ENCODE assay signal across 10 cellular contexts in the genomic region with DNA sequence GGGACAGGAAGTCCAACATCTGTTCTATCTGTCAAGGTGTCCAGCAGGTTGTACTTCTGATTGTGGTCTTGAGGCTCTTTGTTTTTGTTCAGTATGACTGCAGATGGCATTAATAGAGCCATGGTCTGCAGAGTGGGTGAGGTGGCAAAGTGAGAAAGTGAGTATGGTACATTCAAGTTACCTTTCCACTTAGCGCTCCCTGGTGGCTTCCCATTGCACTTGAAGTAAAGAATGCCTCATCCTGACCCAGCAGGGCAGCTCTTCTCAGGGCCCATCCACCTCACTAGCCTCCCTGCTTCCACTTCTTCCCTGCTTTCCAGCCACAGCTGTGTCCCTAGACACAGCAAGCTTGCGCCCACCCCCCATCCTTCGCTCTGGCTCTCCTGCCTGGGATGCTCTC.
DNase-seq lines count a peak whose midpoint lies in the region; ATAC-seq and TF ChIP-seq lines count a peak whose summit lies in the region.
"Had no signal": no experiment of that assay in that cellular context is flagged by ENCODE, and none has a peak within 500 bp of the region (broad histone marks: within the 10 kb centered on the region; RNA-seq: fewer than 3 reads in every experiment).

No MANE protein-coding gene starts in this region.

- H3K27me3 Mint-ChIP-seq in T-helper 17 cell (no peaks in the 10 kb centered on the region), immature natural killer cell (ENCODE audit: low read depth in 3 of 3) (peaks cover 0 to 2% (median 0%) of the 10 kb centered on the region in 3 donors)

- 96% methylated on average over 3 of the region's 3 CpGs for WGBS in right cardiac atrium
- 74% methylated on average over 3 of the region's 3 CpGs for WGBS in hepatocyte (ENCODE audit: low lambda C conversion rate, missing lambda C conversion rate)

- H3K4me2 ChIP-seq in hepatocyte = no peak overlapping the region

- peaks cover 21% of the 10 kb centered on the region for H3K4me1 ChIP-seq in left ventricle myocardium inferior
- H3K4me1 ChIP-seq in right cardiac atrium (ENCODE audit: control insufficient read depth, insufficient read depth, low read length) = peaks cover 2% of the 10 kb centered on the region
- no peaks in the 10 kb centered on the region for H3K4me1 ChIP-seq in hepatocyte (ENCODE audit: insufficient read depth)
- H3K4me1 ChIP-seq in right atrium auricular region = peaks cover 0 to 8% of the 10 kb centered on the region in 2 donors

- peak overlapping the region; percentile 45 for H3K27ac Mint-ChIP-seq in T-helper 17 cell
- no peak overlapping the region for H3K27ac Mint-ChIP-seq in immature natural killer cell

- TF ChIP-seq CTCF in left ventricle myocardium inferior (IDR thresholded peaks at IDR 0.05; ENCODE audit: borderline replicate concordance) = peak; percentile 15
- TF ChIP-seq CTCF in hepatocyte (IDR thresholded peaks at IDR 0.05; ENCODE audit: poor library complexity) = peak; percentile 16
- TF ChIP-seq CTCF in right atrium auricular region (IDR thresholded peaks at IDR 0.05) = no peak

- H3K36me3 Mint-ChIP-seq in T-helper 17 cell (ENCODE audit: low read depth) (peaks cover 12% of the 10 kb centered on the region), immature natural killer cell (peaks cover 0 to 4% (median 0%) of the 10 kb centered on the region in 3 donors)

- H3K9me2 ChIP-seq in hepatocyte (replicated peaks; ENCODE audit: insufficient read depth) = no peaks in the 10 kb centered on the region

- no peaks in the 10 kb centered on the region for H3K36me3 ChIP-seq in left ventricle myocardium inferior
- H3K36me3 ChIP-seq in hepatocyte (replicated peaks; ENCODE audit: insufficient read depth, low read depth) = no peaks in the 10 kb centered on the region
- no peaks in the 10 kb centered on the region for H3K36me3 ChIP-seq in right atrium auricular region
- H3K36me3 ChIP-seq: spleen had no signal

- no peaks in the 10 kb centered on the region for H4K20me1 ChIP-seq in hepatocyte (ENCODE audit: insufficient read depth, poor library complexity, severe bottlenecking)

- intact Hi-C loops in left ventricle myocardium inferior (cut with micrococcal nuclease) (no loop called here), right cardiac atrium (cut with DNase I) (no loop called here)

- H3K4me3 Mint-ChIP-seq in T-helper 17 cell = no peak overlapping the region
- H3K4me3 Mint-ChIP-seq in immature natural killer cell = no peak overlapping the region

- H2AFZ ChIP-seq in hepatocyte = no peak overlapping the region

- no peak overlapping the region for H3K27ac ChIP-seq in left ventricle myocardium inferior (replicated peaks)
- H3K27ac ChIP-seq in right cardiac atrium (ENCODE audit: low read length) = no peak overlapping the region
- no peak overlapping the region for H3K27ac ChIP-seq in hepatocyte
- H3K27ac ChIP-seq in right atrium auricular region = no peak overlapping the region
- H3K27ac ChIP-seq: spleen had no signal

- ATAC-seq in right cardiac atrium (no peak), T-helper 17 cell (no peak), HG03439 (IDR thresholded peaks at IDR 0.05; ENCODE audit: unreplicated experiment) (no peak)

- H3K4me1 Mint-ChIP-seq in T-helper 17 cell (peaks cover 28% of the 10 kb centered on the region), immature natural killer cell (peaks cover 10 to 23% of the 10 kb centered on the region in 2 donors)

- H3K9me3 Mint-ChIP-seq in immature natural killer cell = no peaks in the 10 kb centered on the region

- DNase-seq in left ventricle myocardium inferior (no peak), right cardiac atrium (no peak), T-helper 17 cell (no peak), hepatocyte (ENCODE audit: low spot score) (peak; percentile 13), immature natural killer cell (no peak), right atrium auricular region (ENCODE audit: low spot score) (no peak), DMS153 treated with DMSO at 0.1 percent for 48 hours (lab: John Stamatoyannopoulos, UW; ENCODE audit: unreplicated experiment) (no peak)
- DNase-seq: Calu3, spleen had no signal

- H3K4me3 ChIP-seq in left ventricle myocardium inferior = no peak overlapping the region
- H3K4me3 ChIP-seq in right cardiac atrium (ENCODE audit: low read length) = no peak overlapping the region
- H3K4me3 ChIP-seq in hepatocyte = no peak overlapping the region
- H3K4me3 ChIP-seq in right atrium auricular region = no peak overlapping the region
- H3K4me3 ChIP-seq: spleen had no signal

- H3K9me3 ChIP-seq in left ventricle myocardium inferior (replicated peaks) (no peaks in the 10 kb centered on the region), right cardiac atrium (ENCODE audit: control insufficient read depth, low read length) (no peaks in the 10 kb centered on the region), T-helper 17 cell (ENCODE audit: control insufficient read depth, low read length, poor library complexity, severe bottlenecking) (no peaks in the 10 kb centered on the region), hepatocyte (ENCODE audit: low read depth) (no peaks in the 10 kb centered on the region), right atrium auricular region (no peaks in the 10 kb centered on the region)
- H3K9me3 ChIP-seq: spleen had no signal

- no peaks in the 10 kb centered on the region for H3K79me2 ChIP-seq in hepatocyte

- H3K27me3 ChIP-seq in left ventricle myocardium inferior (ENCODE audit: low read depth) = no peaks in the 10 kb centered on the region
- no peaks in the 10 kb centered on the region for H3K27me3 ChIP-seq in right cardiac atrium (ENCODE audit: control insufficient read depth, insufficient read depth)
- no peaks in the 10 kb centered on the region for H3K27me3 ChIP-seq in hepatocyte
- no peaks in the 10 kb centered on the region for H3K27me3 ChIP-seq in right atrium auricular region
- H3K27me3 ChIP-seq: spleen had no signal

Comparison
In these comparisons a context has a peak if more than half of its experiments do, and no peak if none do; other contexts are left out.
1. CTCF ChIP-seq: peak in left ventricle myocardium inferior (single experiment) and hepatocyte (single experiment); none in right atrium auricular region (0 of 2).